12 cellular contexts compared by ENCODE assay signal in genomic region chr6:84546427-84546914, GRCh38.
A peak's percentile ranks its signal among the peaks of the same experiment; 100 is the strongest.
DNase-seq lines count a peak whose midpoint lies in the region; ATAC-seq and TF ChIP-seq lines count a peak whose summit lies in the region.
"Had no signal": no experiment of that assay in that cellular context is flagged by ENCODE, and none has a peak within 500 bp of the region (broad histone marks: within the 10 kb centered on the region; RNA-seq: fewer than 3 reads in every experiment).

No MANE protein-coding gene starts in this region.

- no peaks in the 10 kb centered on the region for H3K79me2 ChIP-seq in smooth muscle cell (ENCODE audit: low read depth)

- H3K27me3 ChIP-seq in smooth muscle cell (ENCODE audit: low read depth), result peaks cover 37% of the 10 kb centered on the region
- H3K27me3 ChIP-seq: dorsolateral prefrontal cortex, foreskin keratinocyte, testis had no signal

- peaks cover 6% of the 10 kb centered on the region for H3F3A ChIP-seq in smooth muscle cell (ENCODE audit: low read depth)

- peak overlapping the region; percentile 33 for H2AFZ ChIP-seq in smooth muscle cell (ENCODE audit: low read depth)

- ATAC-seq in GM18868 (IDR thresholded peaks at IDR 0.05; ENCODE audit: unreplicated experiment), result peak; percentile 47
- no peak for ATAC-seq in GM18909 (IDR thresholded peaks at IDR 0.05; ENCODE audit: poor library complexity, unreplicated experiment)
- no peak for ATAC-seq in GM21526 (IDR thresholded peaks at IDR 0.05; ENCODE audit: low FRiP score, unreplicated experiment)
- ATAC-seq: foreskin keratinocyte had no signal

- no peak overlapping the region for H3K9ac ChIP-seq in smooth muscle cell (ENCODE audit: low read depth)

- no peaks in the 10 kb centered on the region for H4K20me1 ChIP-seq in smooth muscle cell (ENCODE audit: low read depth)

- whole genome bisulfite sequencing in smooth muscle cell (ENCODE audit: low lambda C conversion rate), result 18% methylated on average over 9 of the region's 9 CpGs

- H3K4me3 ChIP-seq in foreskin fibroblast (ENCODE audit: low read depth in 1 of 2, low read length in 2 of 2) (no peak overlapping the region), smooth muscle cell (no peak overlapping the region)
- H3K4me3 ChIP-seq: dorsolateral prefrontal cortex, testis had no signal

- peaks cover 13% of the 10 kb centered on the region for H3K4me1 ChIP-seq in smooth muscle cell (ENCODE audit: low read depth)
- H3K4me1 ChIP-seq: foreskin keratinocyte, testis had no signal

- H3K9me3 ChIP-seq in smooth muscle cell (replicated peaks; ENCODE audit: low read depth), result no peaks in the 10 kb centered on the region
- H3K9me3 ChIP-seq: testis had no signal

- no peak for TF ChIP-seq CTCF in foreskin fibroblast (IDR thresholded peaks at IDR 0.05; ENCODE audit: low read depth, low read length)
- no peak for TF ChIP-seq CTCF in smooth muscle cell (IDR thresholded peaks at IDR 0.05; ENCODE audit: borderline replicate concordance, insufficient read depth, poor library complexity, severe bottlenecking)

- DNase-seq in SK-N-DZ (ENCODE audit: low spot score) (peak; percentile 20), foreskin fibroblast (peak; percentile 70 to 81), smooth muscle cell (lab: John Stamatoyannopoulos, UW; ENCODE audit: unreplicated experiment) (peak; percentile 7), DMS79 treated with DMSO at 0.1 percent for 48 hours (lab: John Stamatoyannopoulos, UW) (no peak)
- DNase-seq: dorsolateral prefrontal cortex, foreskin keratinocyte, NCI-H1694, NCI-H526 treated with DMSO at 0.1 percent for 48 hours, testis had no signal

- H3K27ac ChIP-seq in smooth muscle cell (ENCODE audit: low read depth), result peak overlapping the region; percentile 50
- H3K27ac ChIP-seq: dorsolateral prefrontal cortex, foreskin keratinocyte, testis had no signal

- no peaks in the 10 kb centered on the region for H3K36me3 ChIP-seq in smooth muscle cell (ENCODE audit: low read depth)

- peak overlapping the region; percentile 57 for H3K4me2 ChIP-seq in smooth muscle cell
